30 cellular contexts compared by ENCODE assay signal in the genomic region with DNA sequence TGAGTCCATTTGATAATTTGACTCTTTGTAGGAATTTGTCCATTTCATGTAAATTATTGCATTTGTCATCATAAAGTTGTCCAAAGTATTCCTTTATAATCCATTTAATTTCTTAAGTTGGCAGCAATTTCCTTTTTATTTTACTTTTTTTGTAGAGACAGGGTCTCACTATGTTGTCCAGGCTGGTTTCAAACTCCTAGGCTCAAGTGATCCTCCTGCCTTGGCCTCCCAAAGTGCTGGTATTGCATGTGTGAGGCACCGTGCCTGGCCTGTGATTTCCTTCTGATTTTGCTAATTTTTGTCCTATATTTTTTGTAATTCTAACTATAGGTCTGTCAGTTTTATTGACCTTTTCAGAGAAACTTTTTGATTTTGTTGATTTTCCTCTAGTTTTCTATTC.
"Had no signal": no experiment of that assay in that cellular context is flagged by ENCODE, and none has a peak within 500 bp of the region (broad histone marks: within the 10 kb centered on the region; RNA-seq: fewer than 3 reads in every experiment).

No MANE protein-coding gene starts in this region.

- H3K36me3 ChIP-seq: neutrophil, ovary, right lobe of liver, thoracic aorta, thyroid gland had no signal

- H3K4me3 Mint-ChIP-seq: natural killer cell treated with Interleukin-12 subunit alpha and Interleukin-12 subunit beta and Interleukin-15 and Interleukin-18, amount 100 ng/mL, for 72 hours; nephron progenitor cell; neural crest cell; stimulated activated effector memory CD8-positive, alpha-beta T cell treated with anti-CD3 and anti-CD28 coated beads, Interleukin-12 subunit alpha, Interleukin-12 subunit beta, amount 100 ng/mL, for 72 hours; stimulated activated naive B cell treated with anti-CD40 and anti-IgM and Interleukin-4, amounts not matched to agents 10 μg/mL and 1 μg/mL and 100 μg/mL, for 72 hours; stimulated activated naive CD8-positive, alpha-beta T cell treated with anti-CD3 and anti-CD28 coated beads, Interleukin-15, Interleukin-2, amounts not matched to agents 100 ng/mL and 50 ng/mL, for 24 hours had no signal

- H3K27ac ChIP-seq: neutrophil, ovary, parathyroid adenoma, psoas muscle, right lobe of liver, sigmoid colon, stomach, thoracic aorta, thyroid gland, tibial nerve, upper lobe of left lung, vagina had no signal

- H3K79me2 ChIP-seq: parathyroid adenoma had no signal

- H3K9ac ChIP-seq: parathyroid adenoma had no signal

- H3K4me1 Mint-ChIP-seq: nephron progenitor cell had no signal

- FAIRE-seq: small intestine, urothelium cell line had no signal

- H3K27me3 ChIP-seq: neutrophil, ovary, right lobe of liver, sigmoid colon, stomach, thyroid gland, tibial nerve, upper lobe of left lung, vagina had no signal

- H3K9me3 Mint-ChIP-seq: natural killer cell treated with Interleukin-12 subunit alpha and Interleukin-12 subunit beta and Interleukin-15 and Interleukin-18, amount 100 ng/mL, for 72 hours; stimulated activated effector memory CD8-positive, alpha-beta T cell treated with anti-CD3 and anti-CD28 coated beads, Interleukin-12 subunit alpha, Interleukin-12 subunit beta, amount 100 ng/mL, for 72 hours had no signal

- H3K27me3 Mint-ChIP-seq: natural killer cell treated with Interleukin-12 subunit alpha and Interleukin-12 subunit beta and Interleukin-15 and Interleukin-18, amount 100 ng/mL, for 72 hours; progenitor cell of endocrine pancreas; stimulated activated naive B cell treated with anti-CD40 and anti-IgM and Interleukin-4, amounts not matched to agents 10 μg/mL and 1 μg/mL and 100 μg/mL, for 72 hours; stimulated activated naive CD8-positive, alpha-beta T cell treated with anti-CD3 and anti-CD28 coated beads, Interleukin-15, Interleukin-2, amounts not matched to agents 100 ng/mL and 50 ng/mL, for 24 hours had no signal

- DNase-seq: nephron progenitor cell; occipital lobe; ovary; posterior cingulate gyrus; psoas muscle; right cardiac atrium; right lobe of liver; sigmoid colon; small intestine; stimulated activated CD4-positive, alpha-beta T cell treated with anti-CD3 and anti-CD28 coated beads, Interleukin-15, amount 100 ng/mL, for 24 hours; stimulated activated CD4-positive, alpha-beta T cell treated with anti-CD3 and anti-CD28 coated beads, Interleukin-2, amount 100 ng/mL, for 24 hours; stimulated activated CD4-positive, alpha-beta T cell treated with anti-CD3 and anti-CD28 coated beads, Interleukin-2, amount 100 ng/mL, for 48 hours; stimulated activated CD4-positive, alpha-beta T cell treated with anti-CD3 and anti-CD28 coated beads, Interleukin-4, amount 100 ng/mL, for 24 hours; stimulated activated naive B cell treated with anti-CD40 and anti-IgM and Interleukin-4, amounts not matched to agents 10 μg/mL and 1 μg/mL and 100 μg/mL, for 72 hours; stimulated activated naive CD4-positive, alpha-beta T cell treated with Interleukin-2 at 50 U/mL for 16 hours; stomach; thyroid gland; trophoblast cell; upper lobe of left lung had no signal

- ATAC-seq: natural killer cell treated with Interleukin-12 subunit alpha and Interleukin-12 subunit beta and Interleukin-15 and Interleukin-18, amount 100 ng/mL, for 72 hours; psoas muscle; right cardiac atrium; right lobe of liver; stimulated activated effector memory CD8-positive, alpha-beta T cell treated with anti-CD3 and anti-CD28 coated beads, Interleukin-12 subunit alpha, Interleukin-12 subunit beta, amount 100 ng/mL, for 72 hours; stimulated activated naive B cell treated with anti-CD40 and anti-IgM and Interleukin-4, amounts not matched to agents 10 μg/mL and 1 μg/mL and 100 μg/mL, for 72 hours had no signal

- H2AFZ ChIP-seq: parathyroid adenoma had no signal

- H3K9me3 ChIP-seq: neutrophil, ovary, right lobe of liver, sigmoid colon, thyroid gland, upper lobe of left lung, vagina had no signal

- H3K4me3 ChIP-seq: ovary, psoas muscle, right lobe of liver, sigmoid colon, stomach, thoracic aorta, thyroid gland, tibial nerve, upper lobe of left lung, vagina had no signal

- H3K27ac Mint-ChIP-seq: natural killer cell treated with Interleukin-12 subunit alpha and Interleukin-12 subunit beta and Interleukin-15 and Interleukin-18, amount 100 ng/mL, for 72 hours; nephron progenitor cell; progenitor cell of endocrine pancreas; stimulated activated effector memory CD8-positive, alpha-beta T cell treated with anti-CD3 and anti-CD28 coated beads, Interleukin-12 subunit alpha, Interleukin-12 subunit beta, amount 100 ng/mL, for 72 hours; stimulated activated naive B cell treated with anti-CD40 and anti-IgM and Interleukin-4, amounts not matched to agents 10 μg/mL and 1 μg/mL and 100 μg/mL, for 72 hours; stimulated activated naive CD8-positive, alpha-beta T cell treated with anti-CD3 and anti-CD28 coated beads, Interleukin-15, Interleukin-2, amounts not matched to agents 100 ng/mL and 50 ng/mL, for 24 hours had no signal

- H3K4me1 ChIP-seq: parathyroid adenoma, psoas muscle, stomach, thyroid gland, tibial nerve, upper lobe of left lung, vagina had no signal
